18 cellular contexts compared by ENCODE assay signal in genomic region chr10:15672469-15672868, GRCh38. TPM values are rescaled to one million over a fixed set of nuclear protein-coding genes. Genes with fewer than 3 reads are reported as not detected.
"Had no signal": no experiment of that assay in that cellular context is flagged by ENCODE, and none has a peak within 500 bp of the region (broad histone marks: within the 10 kb centered on the region; RNA-seq: fewer than 3 reads in every experiment).

No MANE protein-coding gene starts in this region.

- H3K4me3 ChIP-seq: body of pancreas, gastrocnemius medialis, heart right ventricle, left lung, prostate gland, right atrium auricular region had no signal

- ATAC-seq: activated CD4-positive, CD25-positive, alpha-beta regulatory T cell treated with anti-CD3 and anti-CD28 coated beads, Interleukin-2, amount 50 U/mL, for 24 hours; activated T-cell treated with anti-CD3 and anti-CD28 coated beads, Interleukin-2, amount 50 U/mL, for 4 hours; body of pancreas; gastrocnemius medialis; heart right ventricle; left lung had no signal

- DNase-seq: activated CD4-positive, alpha-beta T cell treated with anti-CD3 and anti-CD28 coated beads, Interleukin-2, amount 10 ng/mL, durations not matched to agents 7 days and 5 days; activated CD8-positive, alpha-beta memory T cell treated with anti-CD3 and anti-CD28 coated beads, Interleukin-2, amount 50 U/mL, for 4 hours; activated naive CD4-positive, alpha-beta T cell treated with anti-CD3 and anti-CD28 coated beads for 36 hours; activated T-cell treated with anti-CD3 and anti-CD28 coated beads, Interleukin-2, amount 50 U/mL, for 4 hours; body of pancreas; gastrocnemius medialis; heart right ventricle; left lung; mammary epithelial cell; midbrain; stimulated activated CD4-positive, alpha-beta T cell treated with anti-CD3 and anti-CD28 coated beads, Interleukin-12 subunit alpha, Interleukin-12 subunit beta, amount 100 ng/mL, for 4 hours; stimulated activated CD4-positive, alpha-beta T cell treated with anti-CD3 and anti-CD28 coated beads, Interleukin-1b, Interleukin-23, amount 100 ng/mL, for 48 hours; stimulated activated CD8-positive, alpha-beta memory T cell treated with anti-CD3 and anti-CD28 coated beads, Interleukin-4, amount 100 ng/mL, for 48 hours; stimulated activated naive CD4-positive, alpha-beta T cell; T1000 had no signal

- H3K27ac ChIP-seq: body of pancreas, gastrocnemius medialis, heart right ventricle, prostate gland, right atrium auricular region had no signal

RNA-seq across cellular contexts. Expression of gene ITGA8, which starts 47.3 kb away (rescaled TPM):
- total RNA-seq: activated CD4-positive, alpha-beta T cell treated with anti-CD3 and anti-CD28 coated beads, Interleukin-2, amount 10 ng/mL, durations not matched to agents 7 days and 5 days; activated naive CD4-positive, alpha-beta T cell treated with anti-CD3 and anti-CD28 coated beads for 36 hours; activated T-cell treated with anti-CD3 and anti-CD28 coated beads, Interleukin-2, amount 50 U/mL, for 4 hours had no signal
